Comparison of ENCODE assay signal across 21 cellular contexts in the genomic region with DNA sequence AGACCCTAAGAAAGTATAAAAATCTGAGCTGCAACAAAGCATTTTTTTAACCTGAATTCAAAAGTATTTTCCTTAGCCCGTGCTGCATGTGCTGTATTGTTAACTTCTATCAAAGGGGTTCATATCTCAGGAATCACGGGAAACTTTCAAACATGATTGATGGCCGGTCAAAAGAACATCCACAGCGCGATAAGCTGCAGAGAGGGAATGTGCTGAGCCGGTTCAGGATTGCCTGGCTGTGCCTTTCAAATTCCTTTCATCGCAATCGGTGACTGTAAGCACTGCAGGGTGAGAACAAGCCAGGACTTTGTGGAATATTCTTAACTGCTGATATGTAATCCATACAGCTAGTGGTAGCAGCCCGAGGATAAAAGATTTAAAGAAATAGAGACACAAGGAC.
A peak's percentile ranks its signal among the peaks of the same experiment; 100 is the strongest.
DNase-seq lines count a peak whose midpoint lies in the region; ATAC-seq and TF ChIP-seq lines count a peak whose summit lies in the region.
"Had no signal": no experiment of that assay in that cellular context is flagged by ENCODE, and none has a peak within 500 bp of the region (broad histone marks: within the 10 kb centered on the region; RNA-seq: fewer than 3 reads in every experiment).

No MANE protein-coding gene starts in this region.

- H3K4me1 ChIP-seq in GM23248 (ENCODE audit: insufficient read depth) = no peaks in the 10 kb centered on the region
- H3K4me1 ChIP-seq in left ventricle myocardium inferior = peaks cover 13% of the 10 kb centered on the region
- H3K4me1 ChIP-seq in parathyroid adenoma = no peaks in the 10 kb centered on the region
- no peaks in the 10 kb centered on the region for H3K4me1 ChIP-seq in tibial artery
- H3K4me1 ChIP-seq: esophagus squamous epithelium had no signal

- H3K79me2 ChIP-seq in GM23248 (ENCODE audit: insufficient read depth) = no peaks in the 10 kb centered on the region
- H3K79me2 ChIP-seq in parathyroid adenoma = no peaks in the 10 kb centered on the region

- no peak overlapping the region for H3K4me3 ChIP-seq in GM23248
- H3K4me3 ChIP-seq in left ventricle myocardium inferior = no peak overlapping the region
- no peak overlapping the region for H3K4me3 ChIP-seq in parathyroid adenoma (ENCODE audit: low read depth, low read length)
- H3K4me3 ChIP-seq in tibial artery = no peak overlapping the region
- H3K4me3 ChIP-seq: esophagus squamous epithelium, GM12878 had no signal

- intact Hi-C loops in left ventricle myocardium inferior (cut with micrococcal nuclease) (no loop called here), tibial artery (cut with DNase I; ENCODE audit: low total_unique reads) (no loop called here)

- 12 to 13% methylated on average over 9 of the region's 9 CpGs for WGBS in GM23248 (ENCODE audit: low coverage in 1 of 2, low lambda C conversion rate in 2 of 2, missing lambda C conversion rate in 2 of 2), 2 experiments

- no peak for ATAC-seq in HG03175 (IDR thresholded peaks at IDR 0.05; ENCODE audit: unreplicated experiment)
- ATAC-seq: GM12878 had no signal

- H3K36me3 ChIP-seq in GM23248 (ENCODE audit: low read depth) (no peaks in the 10 kb centered on the region), left ventricle myocardium inferior (no peaks in the 10 kb centered on the region), parathyroid adenoma (ENCODE audit: control insufficient read depth, insufficient read depth, low read length) (no peaks in the 10 kb centered on the region), tibial artery (no peaks in the 10 kb centered on the region)
- H3K36me3 ChIP-seq: esophagus squamous epithelium had no signal

- H3K9me3 ChIP-seq in GM23248 (ENCODE audit: low read depth) (no peaks in the 10 kb centered on the region), left ventricle myocardium inferior (replicated peaks) (no peaks in the 10 kb centered on the region), parathyroid adenoma (ENCODE audit: control insufficient read depth, low read length) (no peaks in the 10 kb centered on the region), tibial artery (no peaks in the 10 kb centered on the region)
- H3K9me3 ChIP-seq: esophagus squamous epithelium had no signal

- TF ChIP-seq CTCF in left ventricle myocardium inferior (IDR thresholded peaks at IDR 0.05; ENCODE audit: borderline replicate concordance) = no peak
- TF ChIP-seq CTCF in parathyroid adenoma (IDR thresholded peaks at IDR 0.05) = no peak
- TF ChIP-seq CTCF in tibial artery (IDR thresholded peaks at IDR 0.05) = no peak

- no peaks in the 10 kb centered on the region for H3F3A ChIP-seq in GM23248 (ENCODE audit: insufficient read depth)

- H3K9me2 ChIP-seq in GM23248 (ENCODE audit: insufficient read depth) = no peaks in the 10 kb centered on the region

- no peaks in the 10 kb centered on the region for H4K20me1 ChIP-seq in GM23248 (ENCODE audit: insufficient read depth)

- in situ Hi-C loops in GM23248 (cut with MboI) = no loop called here

- H2AFZ ChIP-seq in GM23248 (no peak overlapping the region), parathyroid adenoma (peak overlapping the region; percentile 35)

- H3K27me3 ChIP-seq in GM23248 (replicated peaks; ENCODE audit: insufficient read depth) (peaks cover 53% of the 10 kb centered on the region), left ventricle myocardium inferior (ENCODE audit: low read depth) (peaks cover 7% of the 10 kb centered on the region), parathyroid adenoma (ENCODE audit: control insufficient read depth, insufficient read depth, low read length) (no peaks in the 10 kb centered on the region), tibial artery (no peaks in the 10 kb centered on the region)

- DNase-seq in GM23248 = peak; percentile 28
- DNase-seq in astrocyte of the hippocampus (ENCODE audit: low read depth, low spot score) = peak; percentile 45
- no peak for DNase-seq in left ventricle myocardium inferior
- no peak for DNase-seq in SW 1271 (lab: John Stamatoyannopoulos, UW)
- DNase-seq in tibial artery = no peak
- no peak for DNase-seq in NCI-H2227 (lab: John Stamatoyannopoulos, UW; ENCODE audit: unreplicated experiment)
- DNase-seq: activated CD4-positive, alpha-beta T cell treated with anti-CD3 and anti-CD28 coated beads, Interleukin-2, amount 10 ng/mL, durations not matched to agents 24 days and 14 days; DMS153; esophagus squamous epithelium; H7; immature natural killer cell; mammary epithelial cell; MM.1S; naive B cell; NK-92 treated with Interleukin-12 subunit alpha and Interleukin-12 subunit beta, amount 100 ng/mL, for 24 hours; posterior cingulate gyrus; stimulated activated CD8-positive, alpha-beta memory T cell treated with anti-CD3 and anti-CD28 coated beads, Interleukin-4, amount 100 ng/mL, for 48 hours; substantia nigra had no signal

- H3K27ac ChIP-seq in GM23248 (no peak overlapping the region), left ventricle myocardium inferior (replicated peaks) (peak overlapping the region; percentile 25), parathyroid adenoma (no peak overlapping the region), tibial artery (no peak overlapping the region)
- H3K27ac ChIP-seq: esophagus squamous epithelium had no signal

- no peak overlapping the region for H3K4me2 ChIP-seq in GM23248 (ENCODE audit: unreplicated experiment)
- peak overlapping the region; percentile 24 for H3K4me2 ChIP-seq in parathyroid adenoma (ENCODE audit: low read length)

- H3K9ac ChIP-seq in GM23248 = no peak overlapping the region
- H3K9ac ChIP-seq in parathyroid adenoma = no peak overlapping the region

Comparison
In these comparisons a context has a peak if more than half of its experiments do, and no peak if none do; other contexts are left out.
1. DNase-seq: peak in GM23248 (single experiment) and astrocyte of the hippocampus (single experiment); none in left ventricle myocardium inferior (single experiment), SW 1271 (0 of 2), tibial artery (0 of 2) and NCI-H2227 (single experiment).